ENCODE assay signal across 19 cellular contexts in the genomic region with DNA sequence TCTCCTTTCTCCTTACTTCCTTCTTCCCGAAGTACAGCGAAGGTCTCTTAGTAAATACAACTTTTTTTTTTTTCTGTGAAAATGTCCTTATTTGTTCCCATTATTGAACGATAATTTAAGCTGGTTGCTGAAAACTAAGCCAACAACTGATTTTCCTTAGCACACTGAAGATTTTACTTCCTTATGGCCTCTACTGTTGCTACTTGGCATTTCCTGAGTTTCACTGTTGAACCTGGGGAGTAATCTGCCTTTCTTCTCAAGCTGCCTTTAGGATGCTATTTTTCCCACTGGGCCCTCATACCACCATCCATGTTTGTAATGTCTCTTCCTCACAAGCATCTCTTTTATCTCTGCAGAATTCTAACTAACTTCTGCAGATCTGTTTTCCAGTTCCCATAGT. TPM values are rescaled to one million over a fixed set of nuclear protein-coding genes. Genes with fewer than 3 reads are reported as not detected.
A peak's percentile ranks its signal among the peaks of the same experiment; 100 is the strongest.
DNase-seq lines count a peak whose midpoint lies in the region; ATAC-seq, FAIRE-seq and TF ChIP-seq lines count a peak whose summit lies in the region.
"Had no signal": no experiment of that assay in that cellular context is flagged by ENCODE, and none has a peak within 500 bp of the region (broad histone marks: within the 10 kb centered on the region; RNA-seq: fewer than 3 reads in every experiment).

No MANE protein-coding gene starts in this region.

- H3K27me3 ChIP-seq in HepG2 (ENCODE audit: control insufficient read depth in 1 of 2, insufficient read depth in 2 of 2, low read length in 2 of 2) (no peaks in the 10 kb centered on the region), right lobe of liver (no peaks in the 10 kb centered on the region), SU-DHL-6 (ENCODE audit: low read length) (no peaks in the 10 kb centered on the region)

- CTCF ChIA-PET in HepG2 (lab: Yijun Ruan, JAX; ENCODE audit: low intra/inter-chr PET ratio, low total read pairs), result no interaction called here

- H4K20me1 ChIP-seq in HepG2 (ENCODE audit: insufficient read depth, low read length), result peaks cover 23% of the 10 kb centered on the region; the same call in 1 of the 2 replicates
- no peaks in the 10 kb centered on the region for H4K20me1 ChIP-seq in SU-DHL-6 (ENCODE audit: low read depth, low read length)

- H3K4me1 ChIP-seq in HepG2 (ENCODE audit: insufficient read depth, low read length), result peaks cover 12% of the 10 kb centered on the region; the same call in 1 of the 2 replicates
- H3K4me1 ChIP-seq in right lobe of liver, result peaks cover 0 to 11% (median 0%) of the 10 kb centered on the region in 4 donors
- H3K4me1 ChIP-seq in mucosa of descending colon (ENCODE audit: low read depth), result no peaks in the 10 kb centered on the region

- TF ChIP-seq CTCF in HepG2 (CRISPR knock-in tag; IDR thresholded peaks at IDR 0.05) (no peak), right lobe of liver (IDR thresholded peaks at IDR 0.05) (no peak), SU-DHL-6 (IDR thresholded peaks at IDR 0.05; ENCODE audit: insufficient read depth, low read length, poor library complexity, severe bottlenecking) (no peak), mucosa of descending colon (IDR thresholded peaks at IDR 0.05) (no peak)

- H3K4me3 ChIP-seq in HepG2 (replicated peaks in 1 of 3; ENCODE audit: insufficient read depth in 1 of 3, low read depth in 2 of 3, low read length in 3 of 3) (no peak overlapping the region), right lobe of liver (no peak overlapping the region), SU-DHL-6 (ENCODE audit: insufficient read depth, low read length, poor library complexity, severe bottlenecking) (no peak overlapping the region), mucosa of descending colon (no peak overlapping the region)

- POLR2A ChIA-PET in HepG2 (lab: Yijun Ruan, JAX), result no interaction called here

- H3K9ac ChIP-seq in HepG2 (ENCODE audit: insufficient read depth, low read depth, low read length) (no peak overlapping the region), SU-DHL-6 (ENCODE audit: low read length) (no peak overlapping the region)
- H3K9ac ChIP-seq: KMS-11 had no signal

- TF ChIP-seq RAD21 in HepG2 (CRISPR knock-in tag; IDR thresholded peaks at IDR 0.05), result no peak

- H3K27ac ChIP-seq in HepG2 (ENCODE audit: extremely low read length, insufficient read depth, low read length) (no peak overlapping the region), right lobe of liver (no peak overlapping the region), SU-DHL-6 (ENCODE audit: low read depth, low read length) (peak overlapping the region; percentile 46; the same call in 1 of the 2 replicates)
- H3K27ac ChIP-seq: KMS-11 had no signal

- peaks cover 8% of the 10 kb centered on the region for H3F3A ChIP-seq in SU-DHL-6 (ENCODE audit: insufficient read depth)

- TF ChIP-seq POLR2A in HepG2 (IDR thresholded peaks at IDR 0.05; ENCODE audit: insufficient read depth in 1 of 2, low read depth in 2 of 2, low read length in 2 of 2) (no peak), right lobe of liver (IDR thresholded peaks at IDR 0.05) (no peak)

- TF ChIP-seq EP300 in HepG2 (IDR thresholded peaks at IDR 0.05; ENCODE audit: low read depth in 2 of 2, low read length in 2 of 2) (no peak), HepG2 (CRISPR knock-in tag; IDR thresholded peaks at IDR 0.05; ENCODE audit: borderline replicate concordance) (no peak)

- peaks cover 70% of the 10 kb centered on the region for H3K79me2 ChIP-seq in HepG2 (ENCODE audit: insufficient read depth, low read length)
- no peaks in the 10 kb centered on the region for H3K79me2 ChIP-seq in SU-DHL-6 (ENCODE audit: insufficient read depth, low read length)

- FAIRE-seq in HepG2 (lab: Jason Lieb, UNC), result peak; percentile 37

- no peak for DNase-seq in HepG2 (ENCODE audit: low spot score)
- no peak for DNase-seq in right lobe of liver
- DNase-seq in mucosa of descending colon, result no peak
- no peak for DNase-seq in activated CD4-positive, CD25-positive, alpha-beta regulatory T cell treated with anti-CD3 and anti-CD28 coated beads, Interleukin-2, amount 50 U/mL, for 72 hours
- DNase-seq in iPS-NIHi7 (ENCODE audit: extremely low spot score), result no peak
- DNase-seq: CD8-positive, alpha-beta memory T cell; MM.1S; NCI-H1105 treated with DMSO at 0.1 percent for 48 hours; NCI-H187; NCI-H446 treated with DMSO at 0.1 percent for 48 hours; NCI-H748 treated with DMSO at 0.1 percent for 48 hours; SHP77 treated with DMSO at 0.1 percent for 48 hours had no signal

- H3K9me3 ChIP-seq in HepG2 (ENCODE audit: low read length) (no peaks in the 10 kb centered on the region), right lobe of liver (no peaks in the 10 kb centered on the region), SU-DHL-6 (ENCODE audit: insufficient read depth, low read length) (no peaks in the 10 kb centered on the region), mucosa of descending colon (no peaks in the 10 kb centered on the region)

- no peak for ATAC-seq in HepG2
- ATAC-seq in right lobe of liver, result no peak
- peak; percentile 72 for ATAC-seq in mucosa of descending colon
- ATAC-seq in GM18858 (IDR thresholded peaks at IDR 0.05; ENCODE audit: unreplicated experiment), result no peak
- ATAC-seq: Panc1 had no signal

- H3K4me2 ChIP-seq in HepG2 (ENCODE audit: low read depth, low read length), result no peak overlapping the region
- H3K4me2 ChIP-seq in SU-DHL-6 (ENCODE audit: low read depth, low read length, poor library complexity, severe bottlenecking), result no peak overlapping the region
- H3K4me2 ChIP-seq: KMS-11 had no signal

- BruUV-seq in HepG2 (replicated peaks; lab: Mats Ljungman, UMichigan), result no TSS peak

- H3K36me3 ChIP-seq in HepG2 (replicated peaks in 1 of 2; ENCODE audit: control insufficient read depth in 1 of 2, insufficient read depth in 2 of 2, low read length in 2 of 2), result peaks cover 5 to 12% of the 10 kb centered on the region in 2 experiments
- H3K36me3 ChIP-seq in right lobe of liver, result no peaks in the 10 kb centered on the region
- H3K36me3 ChIP-seq in SU-DHL-6 (ENCODE audit: low read length), result no peaks in the 10 kb centered on the region
- H3K36me3 ChIP-seq in mucosa of descending colon (ENCODE audit: low read depth), result no peaks in the 10 kb centered on the region

- 98% methylated on average over 3 of the region's 3 CpGs for WGBS in HepG2 (ENCODE audit: low lambda C conversion rate)
- WGBS in right lobe of liver (ENCODE audit: insufficient coverage, low coverage, low lambda C conversion rate, missing lambda C conversion rate), result 93% methylated on average over 3 of the region's 3 CpGs

- H3K9me2 ChIP-seq in SU-DHL-6 (replicated peaks; ENCODE audit: insufficient read depth, low read length), result no peaks in the 10 kb centered on the region

- in situ Hi-C loops in HepG2 (cut with HindIII; ENCODE audit: extremely low pct_ligation_motif_present, low pct_unique_long_range_greater_than_20kb), result no loop called here

- H2AFZ ChIP-seq in HepG2 (ENCODE audit: low read length) (no peak overlapping the region), SU-DHL-6 (ENCODE audit: low read depth, low read length, severe bottlenecking) (no peak overlapping the region)

- intact Hi-C loops in HepG2 (cut with micrococcal nuclease; ENCODE audit: unreplicated experiment) (loop anchor here (2.0 kb wide), 1 partner anchor 26 kb away; a partner anchor contains a TSS), right lobe of liver (cut with DNase I) (no loop called here), mucosa of descending colon (cut with DNase I, micrococcal nuclease) (no loop called here)

RNA-seq across cellular contexts. Expression of a gene that starts 26.1 kb away (rescaled TPM):
- total RNA-seq in HepG2 (2016; rRNA removed; fragmentation: Illumina TruSeq; extraction: Trizol), result 21.5 and 22.3 TPM in 2 replicates
- total RNA-seq in HepG2 (2016; cell fraction: cytosol; rRNA removed; fragmentation: Illumina TruSeq; extraction: Trizol; ENCODE audit: low read depth), result 2.7 and 3.0 TPM in 2 replicates
- total RNA-seq in HepG2 (2016; cell fraction: insoluble cytoplasmic fraction; rRNA removed; fragmentation: Illumina TruSeq; extraction: Trizol), result 22.1 and 22.5 TPM in 2 replicates
- 7.2 and 8.1 TPM in 2 replicates for total RNA-seq in HepG2 (2016; cell fraction: membrane; rRNA removed; fragmentation: Illumina TruSeq; extraction: Trizol)
- total RNA-seq in HepG2 (2016; cell fraction: nucleus; rRNA removed; fragmentation: Illumina TruSeq; extraction: Trizol), result 23.0 and 27.1 TPM in 2 replicates
- 23.5 and 30.4 TPM in 2 replicates for polyA plus RNA-seq in HepG2 (2011; rRNA removed)
- 11.6 and 11.8 TPM in 2 replicates for polyA plus RNA-seq in HepG2 (2011; cell fraction: cytosol; rRNA removed)
- 87.2 and 93.5 TPM in 2 replicates for polyA plus RNA-seq in HepG2 (2011; cell fraction: nucleus; rRNA removed)
- polyA plus RNA-seq in HepG2 (2012), result 28.0 and 29.8 TPM in 2 replicates
- 0.86 and 0.95 TPM in 2 replicates for polyA plus RNA-seq in HepG2 (2016; cell fraction: cytosol; fragmentation: Illumina TruSeq; extraction: Trizol; ENCODE audit: low read depth)
- 15.3 and 21.2 TPM in 2 replicates for polyA plus RNA-seq in HepG2 (2016; cell fraction: insoluble cytoplasmic fraction; fragmentation: Illumina TruSeq; extraction: Trizol; ENCODE audit: low read depth)
- polyA plus RNA-seq in HepG2 (2016; cell fraction: membrane; fragmentation: Illumina TruSeq; extraction: Trizol; ENCODE audit: low read depth), result 2.1 and 3.0 TPM in 2 replicates
- 66.1 and 73.3 TPM in 2 replicates for polyA plus RNA-seq in HepG2 (2016; cell fraction: nucleus; fragmentation: Illumina TruSeq; extraction: Trizol; ENCODE audit: insufficient read depth, low read depth)
- polyA minus RNA-seq in HepG2 (2011; rRNA and poly(A)+ RNA removed; ENCODE audit: low replicate concordance), result 39.5 and 89.3 TPM in 2 replicates
- 31.1 and 31.4 TPM in 2 replicates for polyA minus RNA-seq in HepG2 (2011; cell fraction: cytosol; rRNA and poly(A)+ RNA removed)
- 27.4 and 30.3 TPM in 2 replicates for polyA minus RNA-seq in HepG2 (2011; cell fraction: nucleus; rRNA and poly(A)+ RNA removed)
- 10 to 100 TPM in 5 of 6 experiments, 1 to 10 TPM in 1; 10.0 to 12.9 (median 12.0) TPM for total RNA-seq in right lobe of liver
- total RNA-seq in mucosa of descending colon, result 10 to 100 TPM; 16.2 to 25.0 (median 19.0) TPM

RNA-seq across cellular contexts. Expression of a gene that starts 40.5 kb away (rescaled TPM):
- total RNA-seq in HepG2 (2016; rRNA removed; fragmentation: Illumina TruSeq; extraction: Trizol), result not detected in 2 replicates
- total RNA-seq in HepG2 (2016; cell fraction: cytosol; rRNA removed; fragmentation: Illumina TruSeq; extraction: Trizol; ENCODE audit: low read depth), result not detected in 2 replicates
- not detected in 2 replicates for total RNA-seq in HepG2 (2016; cell fraction: insoluble cytoplasmic fraction; rRNA removed; fragmentation: Illumina TruSeq; extraction: Trizol)
- total RNA-seq in HepG2 (2016; cell fraction: membrane; rRNA removed; fragmentation: Illumina TruSeq; extraction: Trizol), result not detected in 2 replicates
- not detected in 2 replicates for total RNA-seq in HepG2 (2016; cell fraction: nucleus; rRNA removed; fragmentation: Illumina TruSeq; extraction: Trizol)
- polyA plus RNA-seq in HepG2 (2011; rRNA removed), result 0.03 and 0.07 TPM in 2 replicates
- polyA plus RNA-seq in HepG2 (2011; cell fraction: cytosol; rRNA removed), result not detected in 2 replicates
- polyA plus RNA-seq in HepG2 (2011; cell fraction: nucleus; rRNA removed), result 0.23 and 0.42 TPM in 2 replicates
- 0.31 TPM in 1 of 2 replicates, not detected in the other for polyA plus RNA-seq in HepG2 (2012)
- polyA plus RNA-seq in HepG2 (2016; cell fraction: cytosol; fragmentation: Illumina TruSeq; extraction: Trizol; ENCODE audit: low read depth), result not detected in 2 replicates
- not detected in 2 replicates for polyA plus RNA-seq in HepG2 (2016; cell fraction: insoluble cytoplasmic fraction; fragmentation: Illumina TruSeq; extraction: Trizol; ENCODE audit: low read depth)
- not detected in 2 replicates for polyA plus RNA-seq in HepG2 (2016; cell fraction: membrane; fragmentation: Illumina TruSeq; extraction: Trizol; ENCODE audit: low read depth)
- not detected in 2 replicates for polyA plus RNA-seq in HepG2 (2016; cell fraction: nucleus; fragmentation: Illumina TruSeq; extraction: Trizol; ENCODE audit: insufficient read depth, low read depth)
- not detected in 2 replicates for polyA minus RNA-seq in HepG2 (2011; rRNA and poly(A)+ RNA removed; ENCODE audit: low replicate concordance)
- polyA minus RNA-seq in HepG2 (2011; cell fraction: cytosol; rRNA and poly(A)+ RNA removed), result not detected in 2 replicates
- polyA minus RNA-seq in HepG2 (2011; cell fraction: nucleus; rRNA and poly(A)+ RNA removed), result not detected in 2 replicates
- not detected for total RNA-seq in right lobe of liver
- total RNA-seq in mucosa of descending colon, result not detected
- total RNA-seq: A673; CD8-positive, alpha-beta memory T cell; Daoy; H4 had no signal
- polyA plus RNA-seq: CD8-positive, alpha-beta memory T cell had no signal

RNA-seq across cellular contexts. Expression of a gene that starts 42.4 kb away (rescaled TPM):
- 111 and 160 TPM in 2 replicates for total RNA-seq in HepG2 (2016; rRNA removed; fragmentation: Illumina TruSeq; extraction: Trizol)
- 48.7 and 63.1 TPM in 2 replicates for total RNA-seq in HepG2 (2016; cell fraction: cytosol; rRNA removed; fragmentation: Illumina TruSeq; extraction: Trizol; ENCODE audit: low read depth)
- 101 and 161 TPM in 2 replicates for total RNA-seq in HepG2 (2016; cell fraction: insoluble cytoplasmic fraction; rRNA removed; fragmentation: Illumina TruSeq; extraction: Trizol)
- 105 and 128 TPM in 2 replicates for total RNA-seq in HepG2 (2016; cell fraction: membrane; rRNA removed; fragmentation: Illumina TruSeq; extraction: Trizol)
- 124 and 150 TPM in 2 replicates for total RNA-seq in HepG2 (2016; cell fraction: nucleus; rRNA removed; fragmentation: Illumina TruSeq; extraction: Trizol)
- 129 and 137 TPM in 2 replicates for polyA plus RNA-seq in HepG2 (2011; rRNA removed)
- polyA plus RNA-seq in HepG2 (2011; cell fraction: cytosol; rRNA removed), result 113 and 185 TPM in 2 replicates
- 814 and 941 TPM in 2 replicates for polyA plus RNA-seq in HepG2 (2011; cell fraction: nucleus; rRNA removed)
- 59.0 and 123 TPM in 2 replicates for polyA plus RNA-seq in HepG2 (2012)
- polyA plus RNA-seq in HepG2 (2016; cell fraction: cytosol; fragmentation: Illumina TruSeq; extraction: Trizol; ENCODE audit: low read depth), result 41.1 and 53.2 TPM in 2 replicates
- 89.1 and 103 TPM in 2 replicates for polyA plus RNA-seq in HepG2 (2016; cell fraction: insoluble cytoplasmic fraction; fragmentation: Illumina TruSeq; extraction: Trizol; ENCODE audit: low read depth)
- 74.4 and 85.2 TPM in 2 replicates for polyA plus RNA-seq in HepG2 (2016; cell fraction: membrane; fragmentation: Illumina TruSeq; extraction: Trizol; ENCODE audit: low read depth)
- polyA plus RNA-seq in HepG2 (2016; cell fraction: nucleus; fragmentation: Illumina TruSeq; extraction: Trizol; ENCODE audit: insufficient read depth, low read depth), result 289 and 305 TPM in 2 replicates
- 11.2 and 115 TPM in 2 replicates for polyA minus RNA-seq in HepG2 (2011; rRNA and poly(A)+ RNA removed; ENCODE audit: low replicate concordance)
- polyA minus RNA-seq in HepG2 (2011; cell fraction: cytosol; rRNA and poly(A)+ RNA removed), result 29.9 and 32.1 TPM in 2 replicates
- polyA minus RNA-seq in HepG2 (2011; cell fraction: nucleus; rRNA and poly(A)+ RNA removed), result 63.9 and 90.6 TPM in 2 replicates
- total RNA-seq in right lobe of liver, result 1 to 10 TPM in 4 of 6 experiments, under 1 TPM in 2; 0.35 to 2.6 (median 1.5) TPM
- total RNA-seq in mucosa of descending colon, result 1 to 10 TPM; 1.2 to 5.7 (median 3.3) TPM

Comparison
In these comparisons a context has a peak if more than half of its experiments do, and no peak if none do; other contexts are left out.
1. RNA of a gene that starts 42.4 kb away (total RNA-seq): 48.7 to 161 TPM in HepG2; 1.2 to 5.7 TPM in mucosa of descending colon and 0.35 to 2.6 TPM in right lobe of liver; every median in the first group is over 4 times any median in the second.